25 cellular contexts compared by ENCODE assay signal in genomic region chr9:134765785-134766184, GRCh38.
DNase-seq lines count a peak whose midpoint lies in the region; ATAC-seq and TF ChIP-seq lines count a peak whose summit lies in the region.
"Had no signal": no experiment of that assay in that cellular context is flagged by ENCODE, and none has a peak within 500 bp of the region (broad histone marks: within the 10 kb centered on the region; RNA-seq: fewer than 3 reads in every experiment).

No MANE protein-coding gene starts in this region.

- no peak overlapping the region for H3K4me2 ChIP-seq in hepatocyte
- H3K4me2 ChIP-seq: GM23338 had no signal

- H2AFZ ChIP-seq in hepatocyte, result no peak overlapping the region
- H2AFZ ChIP-seq: GM23338 had no signal

- H3K79me2 ChIP-seq in hepatocyte, result no peaks in the 10 kb centered on the region

- WGBS in heart right ventricle, 2 donors, result 72 to 80% methylated on average over 15 of the region's 15 CpGs
- WGBS in hepatocyte (ENCODE audit: low lambda C conversion rate, missing lambda C conversion rate), result 93% methylated on average over 15 of the region's 15 CpGs

- intact Hi-C loops in left ventricle myocardium inferior (cut with micrococcal nuclease), result no loop called here
- intact Hi-C loops in heart right ventricle (cut with DNase I), result no loop called here
- intact Hi-C loops in tibial artery (cut with DNase I; ENCODE audit: low total_unique reads), result no loop called here

- TF ChIP-seq CTCF in left ventricle myocardium inferior (IDR thresholded peaks at IDR 0.05; ENCODE audit: borderline replicate concordance) (no peak), heart right ventricle (IDR thresholded peaks at IDR 0.05) (no peak), tibial artery (IDR thresholded peaks at IDR 0.05) (no peak), hepatocyte (IDR thresholded peaks at IDR 0.05; ENCODE audit: poor library complexity) (no peak)

- H4K20me1 ChIP-seq in hepatocyte (ENCODE audit: insufficient read depth, poor library complexity, severe bottlenecking), result peaks cover 3% of the 10 kb centered on the region

- H3K27me3 ChIP-seq in left ventricle myocardium inferior (ENCODE audit: low read depth) (no peaks in the 10 kb centered on the region), heart right ventricle (peaks cover 0 to 14% (median 0%) of the 10 kb centered on the region in 7 donors), tibial artery (no peaks in the 10 kb centered on the region), hepatocyte (no peaks in the 10 kb centered on the region)

- H3K4me1 ChIP-seq in left ventricle myocardium inferior (peaks cover 23% of the 10 kb centered on the region), heart right ventricle (peaks cover 0 to 38% (median 11%) of the 10 kb centered on the region in 9 donors), tibial artery (peaks cover 0 to 9% (median 0%) of the 10 kb centered on the region in 4 donors), hepatocyte (ENCODE audit: insufficient read depth) (no peaks in the 10 kb centered on the region)

- no peaks in the 10 kb centered on the region for H3K9me2 ChIP-seq in hepatocyte (replicated peaks; ENCODE audit: insufficient read depth)

- DNase-seq in left ventricle myocardium inferior (no peak), heart right ventricle (no peak), RPMI8226 (peak; percentile 52), tibial artery (no peak), Kasumi-1 (lab: John Stamatoyannopoulos, UW) (no peak), hepatocyte (ENCODE audit: low spot score) (no peak)
- DNase-seq: H9, HFFc6, KBM-7, MM.1S, NCI-H1048, NCI-H1417, NCI-H1694 treated with DMSO at 0.1 percent for 48 hours, NCI-H2081, NCI-H2227 treated with DMSO at 0.1 percent for 48 hours, NCI-H510A, NCI-H69, SHP77 treated with DMSO at 0.1 percent for 48 hours, SW 1271 had no signal

- H3K27ac ChIP-seq in left ventricle myocardium inferior (replicated peaks) (peak overlapping the region; percentile 9), heart right ventricle (peak overlapping the region in 4 of 10 donors; percentile 7 to 44 (median 12)), tibial artery (peak overlapping the region; percentile 31 to 39), hepatocyte (no peak overlapping the region)
- H3K27ac ChIP-seq: 22Rv1, SK-N-MC had no signal

- no peak overlapping the region for H3K4me3 ChIP-seq in left ventricle myocardium inferior
- no peak overlapping the region for H3K4me3 ChIP-seq in heart right ventricle
- no peak overlapping the region for H3K4me3 ChIP-seq in tibial artery
- H3K4me3 ChIP-seq in hepatocyte, result no peak overlapping the region
- H3K4me3 ChIP-seq: GM23338, SK-N-MC had no signal

- peak; percentile 34 for TF ChIP-seq POLR2A in GM19193 (IDR thresholded peaks at IDR 0.05; ENCODE audit: extremely low read depth, insufficient read depth, insufficient read length)

- no peaks in the 10 kb centered on the region for H3K9me3 ChIP-seq in left ventricle myocardium inferior (replicated peaks)
- H3K9me3 ChIP-seq in heart right ventricle, result no peaks in the 10 kb centered on the region
- no peaks in the 10 kb centered on the region for H3K9me3 ChIP-seq in tibial artery
- no peaks in the 10 kb centered on the region for H3K9me3 ChIP-seq in hepatocyte (ENCODE audit: low read depth)

- peaks cover 6% of the 10 kb centered on the region for H3K36me3 ChIP-seq in left ventricle myocardium inferior
- H3K36me3 ChIP-seq in heart right ventricle, result peaks cover 0 to 66% (median 4%) of the 10 kb centered on the region in 9 donors
- H3K36me3 ChIP-seq in tibial artery, result peaks cover 25 to 63% (median 61%) of the 10 kb centered on the region in 3 donors
- no peaks in the 10 kb centered on the region for H3K36me3 ChIP-seq in hepatocyte (replicated peaks; ENCODE audit: insufficient read depth, low read depth)

- ATAC-seq in heart right ventricle, result no peak
- no peak for ATAC-seq in HG03135 (IDR thresholded peaks at IDR 0.05; ENCODE audit: unreplicated experiment)
- ATAC-seq: GM23338, Panc1 had no signal
